ENCODE assay signal across 9 cellular contexts in the genomic region with DNA sequence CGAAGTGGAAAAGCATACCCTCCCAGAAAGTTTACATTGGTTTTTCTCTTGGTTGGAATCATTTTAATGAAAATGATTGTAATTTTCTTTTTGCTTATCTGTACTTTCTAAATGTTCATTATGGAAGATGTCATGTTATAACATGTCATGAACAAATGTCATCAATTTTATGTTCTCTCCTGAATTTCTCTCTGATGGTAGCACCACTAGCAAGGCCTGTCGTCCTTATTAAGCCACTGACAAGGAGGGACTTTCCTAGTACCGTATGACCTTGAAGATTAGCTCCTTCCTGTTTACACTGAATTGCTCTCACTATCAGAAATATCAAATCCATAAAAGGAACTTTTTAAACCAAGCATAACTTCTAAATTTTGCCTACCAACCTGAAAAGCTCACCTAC.
DNase-seq lines count a peak whose midpoint lies in the region; ATAC-seq and TF ChIP-seq lines count a peak whose summit lies in the region.
"Had no signal": no experiment of that assay in that cellular context is flagged by ENCODE, and none has a peak within 500 bp of the region (broad histone marks: within the 10 kb centered on the region; RNA-seq: fewer than 3 reads in every experiment).

No MANE protein-coding gene starts in this region.

- ATAC-seq in GM18517 (IDR thresholded peaks at IDR 0.05; ENCODE audit: unreplicated experiment) (peak; percentile 64), HG03378 (IDR thresholded peaks at IDR 0.05; ENCODE audit: unreplicated experiment) (peak; percentile 55), GM19324 (IDR thresholded peaks at IDR 0.05; ENCODE audit: low FRiP score, unreplicated experiment) (no peak)

- peak overlapping the region; percentile 91 to 99 (median 96) for H3K27ac Mint-ChIP-seq in CD4-positive, alpha-beta memory T cell
- H3K27ac Mint-ChIP-seq in neural progenitor cell = no peak overlapping the region

- POLR2A ChIA-PET in CD4-positive, alpha-beta memory T cell (lab: Charles Lee; ENCODE audit: partially characterized antibody) = interaction anchor here (0.5 to 1.7 kb wide), 6 partner anchors 9 to 331 kb away, joined by 3 to 6 read pairs (median 3); no protein-coding TSS in a partner anchor

- peaks cover 21% of the 10 kb centered on the region for H3F3A ChIP-seq in neural progenitor cell (ENCODE audit: low read depth)

- H3K4me3 ChIP-seq in CD4-positive, alpha-beta memory T cell (ENCODE audit: low read length in 2 of 2) = no peak overlapping the region
- H3K4me3 ChIP-seq in neural progenitor cell = no peak overlapping the region

- H3K36me3 ChIP-seq in CD4-positive, alpha-beta memory T cell (ENCODE audit: insufficient read depth, low read length) = peaks cover 6% of the 10 kb centered on the region
- no peaks in the 10 kb centered on the region for H3K36me3 ChIP-seq in neural progenitor cell

- peaks cover 42 to 67% of the 10 kb centered on the region in 2 donors for H3K36me3 Mint-ChIP-seq in CD4-positive, alpha-beta memory T cell
- peaks cover 12% of the 10 kb centered on the region for H3K36me3 Mint-ChIP-seq in neural progenitor cell

- TF ChIP-seq CTCF in neural progenitor cell (IDR thresholded peaks at IDR 0.05) = no peak

- no peak overlapping the region for H3K4me2 ChIP-seq in neural progenitor cell

- H3K4me3 Mint-ChIP-seq in CD4-positive, alpha-beta memory T cell = peak overlapping the region in 7 of 8 donors; percentile 19 to 83 (median 71)
- H3K4me3 Mint-ChIP-seq in neural progenitor cell = no peak overlapping the region

- H3K27me3 ChIP-seq in CD4-positive, alpha-beta memory T cell (ENCODE audit: insufficient read depth, low read length) = no peaks in the 10 kb centered on the region
- no peaks in the 10 kb centered on the region for H3K27me3 ChIP-seq in neural progenitor cell

- DNase-seq in CD4-positive, alpha-beta memory T cell = peak; percentile 20 to 52 (median 36)
- peak; percentile 29 for DNase-seq in central memory CD4-positive, alpha-beta T cell
- no peak for DNase-seq in neural progenitor cell (ENCODE audit: low spot score)
- no peak for DNase-seq in stimulated activated CD4-positive, alpha-beta T cell treated with anti-CD3 and anti-CD28 coated beads, Interleukin-12 subunit alpha, Interleukin-12 subunit beta, amount 100 ng/mL, for 4 hours
- DNase-seq in GDM1 (lab: John Stamatoyannopoulos, UW) = no peak
- DNase-seq: activated effector memory CD4-positive, alpha-beta T cell treated with Interleukin-2 at 50 U/mL for 16 hours had no signal

- H3K4me1 ChIP-seq in CD4-positive, alpha-beta memory T cell (ENCODE audit: insufficient read depth, low read length) = peaks cover 44% of the 10 kb centered on the region
- peaks cover 36% of the 10 kb centered on the region for H3K4me1 ChIP-seq in neural progenitor cell

- H3K9me3 Mint-ChIP-seq in CD4-positive, alpha-beta memory T cell = peaks cover 0 to 2% (median 0%) of the 10 kb centered on the region in 8 donors
- no peaks in the 10 kb centered on the region for H3K9me3 Mint-ChIP-seq in neural progenitor cell

- no peaks in the 10 kb centered on the region for H3K79me2 ChIP-seq in neural progenitor cell (ENCODE audit: low read depth)

- H3K27me3 Mint-ChIP-seq in CD4-positive, alpha-beta memory T cell = no peaks in the 10 kb centered on the region
- peaks cover 11% of the 10 kb centered on the region for H3K27me3 Mint-ChIP-seq in neural progenitor cell (ENCODE audit: insufficient read depth, low read depth)

- peaks cover 83% of the 10 kb centered on the region for H4K20me1 ChIP-seq in neural progenitor cell (ENCODE audit: low read depth)

- peak overlapping the region; percentile 57 for H3K27ac ChIP-seq in CD4-positive, alpha-beta memory T cell (ENCODE audit: low read depth, low read length)
- no peak overlapping the region for H3K27ac ChIP-seq in neural progenitor cell

- no peaks in the 10 kb centered on the region for H3K9me3 ChIP-seq in CD4-positive, alpha-beta memory T cell (ENCODE audit: control insufficient read depth in 1 of 2, low read length in 2 of 2)
- H3K9me3 ChIP-seq in neural progenitor cell (ENCODE audit: low read depth) = no peaks in the 10 kb centered on the region

- H2AFZ ChIP-seq in neural progenitor cell (replicated peaks) = no peak overlapping the region

- H3K4me1 Mint-ChIP-seq in CD4-positive, alpha-beta memory T cell = peaks cover 40 to 83% (median 58%) of the 10 kb centered on the region in 4 donors
- peaks cover 58% of the 10 kb centered on the region for H3K4me1 Mint-ChIP-seq in neural progenitor cell

- intact Hi-C loops in CD4-positive, alpha-beta memory T cell (cut with micrococcal nuclease) = no loop called here

- H3K9ac ChIP-seq in neural progenitor cell = no peak overlapping the region

- CTCF ChIA-PET in CD4-positive, alpha-beta memory T cell (lab: Charles Lee; ENCODE audit: partially characterized antibody) = interaction anchor here (0.9 kb wide), 1 partner anchor 9 kb away, joined by 3 read pairs; no protein-coding TSS in a partner anchor

Comparison
In these comparisons a context has a peak if more than half of its experiments do, and no peak if none do; other contexts are left out.
1. DNase-seq: peak in CD4-positive, alpha-beta memory T cell (5 of 5) and central memory CD4-positive, alpha-beta T cell (single experiment); none in neural progenitor cell (single experiment), stimulated activated CD4-positive, alpha-beta T cell treated with anti-CD3 and anti-CD28 coated beads, Interleukin-12 subunit alpha, Interleukin-12 subunit beta, amount 100 ng/mL, for 4 hours (single experiment) and GDM1 (single experiment).